In genomic region chr6:3356824-3357420, GRCh38 we compare ENCODE assay signal across 9 cellular contexts.
DNase-seq lines count a peak whose midpoint lies in the region; ATAC-seq and TF ChIP-seq lines count a peak whose summit lies in the region.
"Had no signal": no experiment of that assay in that cellular context is flagged by ENCODE, and none has a peak within 500 bp of the region (broad histone marks: within the 10 kb centered on the region; RNA-seq: fewer than 3 reads in every experiment).

No MANE protein-coding gene starts in this region.

- no peaks in the 10 kb centered on the region for H3K36me3 Mint-ChIP-seq in activated CD8-positive, alpha-beta T cell treated with anti-CD3 and anti-CD28 coated beads for 36 hours (ENCODE audit: low read depth)
- no peaks in the 10 kb centered on the region for H3K36me3 Mint-ChIP-seq in activated CD8-positive, alpha-beta T cell treated with anti-CD3 and anti-CD28 coated beads, Interleukin-2, amount 10 ng/mL, durations not matched to agents 7 days and 5 days (ENCODE audit: low read depth)

- CTCF ChIA-PET in activated CD8-positive, alpha-beta T cell treated with anti-CD3 and anti-CD28 coated beads for 36 hours (lab: Charles Lee), result no interaction called here
- CTCF ChIA-PET in activated CD8-positive, alpha-beta T cell treated with anti-CD3 and anti-CD28 coated beads, Interleukin-2, amount 10 ng/mL, durations not matched to agents 7 days and 5 days (lab: Charles Lee), result no interaction called here

- H3K27me3 Mint-ChIP-seq in activated CD8-positive, alpha-beta T cell treated with anti-CD3 and anti-CD28 coated beads for 36 hours, result no peaks in the 10 kb centered on the region
- H3K27me3 Mint-ChIP-seq in activated CD8-positive, alpha-beta T cell treated with anti-CD3 and anti-CD28 coated beads, Interleukin-2, amount 10 ng/mL, durations not matched to agents 7 days and 5 days (ENCODE audit: low read depth), result peaks cover 31% of the 10 kb centered on the region

- H3K36me3 ChIP-seq in lower lobe of right lung (no peaks in the 10 kb centered on the region), tibial artery (no peaks in the 10 kb centered on the region)
- H3K36me3 ChIP-seq: SJSA1 had no signal

- peak overlapping the region; percentile 46 for H3K4me3 ChIP-seq in lower lobe of right lung
- peak overlapping the region; percentile 44 to 52 for H3K4me3 ChIP-seq in tibial artery

- no peaks in the 10 kb centered on the region for H3K9me3 ChIP-seq in lower lobe of right lung
- H3K9me3 ChIP-seq in tibial artery, result no peaks in the 10 kb centered on the region
- H3K9me3 ChIP-seq: SJSA1 had no signal

- POLR2A ChIA-PET in activated CD8-positive, alpha-beta T cell treated with anti-CD3 and anti-CD28 coated beads for 36 hours (lab: Charles Lee), result interaction anchor here (0.6 to 0.7 kb wide), 2 partner anchors 10 to 70 kb away, joined by 3 read pairs; no protein-coding TSS in a partner anchor
- POLR2A ChIA-PET in activated CD8-positive, alpha-beta T cell treated with anti-CD3 and anti-CD28 coated beads, Interleukin-2, amount 10 ng/mL, durations not matched to agents 7 days and 5 days (lab: Charles Lee), result no interaction called here

- no peak for TF ChIP-seq CTCF in activated CD8-positive, alpha-beta T cell treated with anti-CD3 and anti-CD28 coated beads for 36 hours (IDR thresholded peaks at IDR 0.05)
- TF ChIP-seq CTCF in lower lobe of right lung (IDR thresholded peaks at IDR 0.05) (no peak), tibial artery (IDR thresholded peaks at IDR 0.05) (no peak)

- peaks cover 39% of the 10 kb centered on the region for H3K4me1 ChIP-seq in lower lobe of right lung
- peaks cover 0 to 23% (median 16%) of the 10 kb centered on the region in 4 donors for H3K4me1 ChIP-seq in tibial artery

- no peaks in the 10 kb centered on the region for H3K9me3 Mint-ChIP-seq in activated CD8-positive, alpha-beta T cell treated with anti-CD3 and anti-CD28 coated beads for 36 hours
- H3K9me3 Mint-ChIP-seq in activated CD8-positive, alpha-beta T cell treated with anti-CD3 and anti-CD28 coated beads, Interleukin-2, amount 10 ng/mL, durations not matched to agents 7 days and 5 days (ENCODE audit: insufficient read depth), result no peaks in the 10 kb centered on the region

- peaks cover 10% of the 10 kb centered on the region for H3K4me1 Mint-ChIP-seq in activated CD8-positive, alpha-beta T cell treated with anti-CD3 and anti-CD28 coated beads for 36 hours (ENCODE audit: low read depth)
- H3K4me1 Mint-ChIP-seq in activated CD8-positive, alpha-beta T cell treated with anti-CD3 and anti-CD28 coated beads, Interleukin-2, amount 10 ng/mL, durations not matched to agents 7 days and 5 days (ENCODE audit: low read depth), result peaks cover 5% of the 10 kb centered on the region

- H3K4me3 Mint-ChIP-seq in activated CD8-positive, alpha-beta T cell treated with anti-CD3 and anti-CD28 coated beads for 36 hours, result peak overlapping the region; percentile 45
- H3K4me3 Mint-ChIP-seq in activated CD8-positive, alpha-beta T cell treated with anti-CD3 and anti-CD28 coated beads, Interleukin-2, amount 10 ng/mL, durations not matched to agents 7 days and 5 days, result no peak overlapping the region

- no peaks in the 10 kb centered on the region for H3K27me3 ChIP-seq in lower lobe of right lung (ENCODE audit: low read depth)
- no peaks in the 10 kb centered on the region for H3K27me3 ChIP-seq in tibial artery
- H3K27me3 ChIP-seq: SJSA1 had no signal

- intact Hi-C loops in activated CD8-positive, alpha-beta T cell treated with anti-CD3 and anti-CD28 coated beads for 36 hours (cut with micrococcal nuclease), result no loop called here
- intact Hi-C loops in lower lobe of right lung (cut with DNase I) (no loop called here), tibial artery (cut with DNase I; ENCODE audit: low total_unique reads) (loop anchor here (10.0 kb wide), 1 partner anchor 378 kb away; no protein-coding TSS in a partner anchor)

- DNase-seq in activated CD8-positive, alpha-beta T cell treated with anti-CD3 and anti-CD28 coated beads for 36 hours, result no peak
- DNase-seq in activated CD8-positive, alpha-beta T cell treated with anti-CD3 and anti-CD28 coated beads, Interleukin-2, amount 10 ng/mL, durations not matched to agents 7 days and 5 days, result no peak
- DNase-seq in lower lobe of right lung (no peak), tibial artery (no peak), SIG-M5 (lab: John Stamatoyannopoulos, UW) (no peak)
- no peak for DNase-seq in activated CD4-positive, CD25-positive, alpha-beta regulatory T cell treated with anti-CD3 and anti-CD28 coated beads, Interleukin-2, amount 50 U/mL, for 72 hours

- no peak overlapping the region for H3K27ac Mint-ChIP-seq in activated CD8-positive, alpha-beta T cell treated with anti-CD3 and anti-CD28 coated beads for 36 hours
- H3K27ac Mint-ChIP-seq in activated CD8-positive, alpha-beta T cell treated with anti-CD3 and anti-CD28 coated beads, Interleukin-2, amount 10 ng/mL, durations not matched to agents 7 days and 5 days, result no peak overlapping the region

- ATAC-seq in activated CD8-positive, alpha-beta T cell treated with anti-CD3 and anti-CD28 coated beads for 36 hours, result no peak
- no peak for ATAC-seq in activated CD8-positive, alpha-beta T cell treated with anti-CD3 and anti-CD28 coated beads, Interleukin-2, amount 10 ng/mL, durations not matched to agents 7 days and 5 days
- ATAC-seq in lower lobe of right lung (peak; percentile 57 to 81), HG02938 (IDR thresholded peaks at IDR 0.05; ENCODE audit: unreplicated experiment) (no peak)

- H3K27ac ChIP-seq in angular gyrus (ENCODE audit: low read depth, low read length) (peak overlapping the region; percentile 83), lower lobe of right lung (peak overlapping the region; percentile 83), tibial artery (peak overlapping the region; percentile 81 to 88)

Comparison
In these comparisons a context has a peak if more than half of its experiments do, and no peak if none do; other contexts are left out.
1. ATAC-seq: peak in lower lobe of right lung (2 of 2); none in activated CD8-positive, alpha-beta T cell treated with anti-CD3 and anti-CD28 coated beads for 36 hours (single experiment), activated CD8-positive, alpha-beta T cell treated with anti-CD3 and anti-CD28 coated beads, Interleukin-2, amount 10 ng/mL, durations not matched to agents 7 days and 5 days (single experiment) and HG02938 (single experiment).
2. Peak in every context shown above with its lines, with median percentiles within 50 percentile points of each other: H3K27ac ChIP-seq.